18 cellular contexts compared by ENCODE assay signal in genomic region chr3:184593201-184593922, GRCh38. TPM values are rescaled to one million over a fixed set of nuclear protein-coding genes. Genes with fewer than 3 reads are reported as not detected.
DNase-seq lines count a peak whose midpoint lies in the region; ATAC-seq and TF ChIP-seq lines count a peak whose summit lies in the region.
"Had no signal": no experiment of that assay in that cellular context is flagged by ENCODE, and none has a peak within 500 bp of the region (broad histone marks: within the 10 kb centered on the region; RNA-seq: fewer than 3 reads in every experiment).

No MANE protein-coding gene starts in this region.

- intact Hi-C loops in breast epithelium (cut with DNase I; ENCODE audit: low total_unique reads), result no loop called here
- intact Hi-C loops in MCF 10A (cut with micrococcal nuclease), result no loop called here
- intact Hi-C loops in uterus (cut with DNase I; ENCODE audit: low total_unique reads), result no loop called here

- H3K14ac ChIP-seq in neuronal stem cell (ENCODE audit: low read length), result peak overlapping the region; percentile 32

- H3K9me3 Mint-ChIP-seq in MCF 10A (ENCODE audit: unreplicated experiment) (no peaks in the 10 kb centered on the region), glutamatergic neuron (ENCODE audit: unreplicated experiment) (peaks cover 1% of the 10 kb centered on the region)
- H3K9me3 Mint-ChIP-seq: CD4-positive, alpha-beta memory T cell; dendritic cell treated with granulocyte-macrophage colony-stimulating factor and Interleukin-4, amounts not matched to agents 40 ng/mL and 50 ng/mL, for 4 days had no signal

- ATAC-seq in HG02588 (IDR thresholded peaks at IDR 0.05; ENCODE audit: unreplicated experiment), result no peak

- H3K27ac ChIP-seq in breast epithelium (peak overlapping the region; percentile 88 to 92), neuronal stem cell (replicated peaks; ENCODE audit: low read length) (no peak overlapping the region), uterus (peak overlapping the region; percentile 80 to 81)
- H3K27ac ChIP-seq: 22Rv1, parathyroid adenoma had no signal

- no peak overlapping the region for H3K4me3 ChIP-seq in breast epithelium
- H3K4me3 ChIP-seq in neuronal stem cell (ENCODE audit: low read length in 2 of 2), result peak overlapping the region in 1 of 2 donors; percentile 17
- H3K4me3 ChIP-seq in uterus, result no peak overlapping the region
- H3K4me3 ChIP-seq: adrenal gland, esophagus squamous epithelium had no signal

- H3K4me2 ChIP-seq in neuronal stem cell (ENCODE audit: insufficient read depth, low read length, poor library complexity, severe bottlenecking), result no peak overlapping the region

- TF ChIP-seq CTCF in breast epithelium (IDR thresholded peaks at IDR 0.05) (no peak), MCF 10A (IDR thresholded peaks at IDR 0.05; ENCODE audit: unreplicated experiment) (no peak), glutamatergic neuron (IDR thresholded peaks at IDR 0.05; ENCODE audit: partially characterized antibody, unreplicated experiment) (no peak), uterus (IDR thresholded peaks at IDR 0.05) (no peak)

- peak overlapping the region; percentile 24 for H2BK12ac ChIP-seq in neuronal stem cell (ENCODE audit: low read length)

- H4K91ac ChIP-seq in neuronal stem cell (ENCODE audit: low read depth, low read length, poor library complexity), result no peak overlapping the region

- H3K9me3 ChIP-seq in breast epithelium (no peaks in the 10 kb centered on the region), neuronal stem cell (replicated peaks in 1 of 2; ENCODE audit: control insufficient read depth in 2 of 2, insufficient read depth in 1 of 2, low read depth in 1 of 2, low read length in 2 of 2) (no peaks in the 10 kb centered on the region), uterus (no peaks in the 10 kb centered on the region)
- H3K9me3 ChIP-seq: adrenal gland, esophagus squamous epithelium had no signal

- TF ChIP-seq POLR2A in breast epithelium (IDR thresholded peaks at IDR 0.05), result no peak
- TF ChIP-seq POLR2A in uterus (IDR thresholded peaks at IDR 0.05), result no peak

- no peak overlapping the region for H4K8ac ChIP-seq in neuronal stem cell (ENCODE audit: low read depth, low read length)

- H3K4me1 ChIP-seq in breast epithelium (peaks cover 3 to 38% of the 10 kb centered on the region in 2 donors), neuronal stem cell (ENCODE audit: control insufficient read depth in 2 of 2, insufficient read depth in 1 of 2, low read depth in 1 of 2, low read length in 2 of 2) (peaks cover 30 to 37% of the 10 kb centered on the region in 2 donors), uterus (peaks cover 0 to 10% of the 10 kb centered on the region in 2 donors)
- H3K4me1 ChIP-seq: parathyroid adenoma had no signal

- H3K4me1 Mint-ChIP-seq in MCF 10A (ENCODE audit: insufficient read depth, unreplicated experiment) (no peaks in the 10 kb centered on the region), glutamatergic neuron (ENCODE audit: low read depth, unreplicated experiment) (peaks cover 17% of the 10 kb centered on the region)
- H3K4me1 Mint-ChIP-seq: CD4-positive, alpha-beta memory T cell had no signal

- H3K79me1 ChIP-seq in neuronal stem cell (ENCODE audit: low read depth, low read length), result no peaks in the 10 kb centered on the region

- H3K36me3 ChIP-seq in breast epithelium (no peaks in the 10 kb centered on the region), neuronal stem cell (replicated peaks in 1 of 2; ENCODE audit: control insufficient read depth in 2 of 2, insufficient read depth in 2 of 2, low read length in 2 of 2) (no peaks in the 10 kb centered on the region), uterus (no peaks in the 10 kb centered on the region)
- H3K36me3 ChIP-seq: adrenal gland, esophagus squamous epithelium had no signal

- no CpG with 5 or more reads among the region's 7 CpGs for WGBS in neuronal stem cell (ENCODE audit: extremely low coverage in 2 of 2, insufficient read length in 2 of 2, insufficient replicate concordance in 1 of 2), 2 donors

- BruUV-seq in MCF 10A (replicated peaks; lab: Mats Ljungman, UMichigan), result no TSS peak

- peak overlapping the region; percentile 80 for H2AFZ ChIP-seq in neuronal stem cell (ENCODE audit: low read length)
- H2AFZ ChIP-seq: parathyroid adenoma had no signal

- peak overlapping the region; percentile 51 for H3K9ac ChIP-seq in neuronal stem cell (ENCODE audit: low read depth, low read length, poor library complexity)
- H3K9ac ChIP-seq: parathyroid adenoma had no signal

- POLR2A ChIA-PET in MCF 10A (lab: Yijun Ruan, JAX), result interaction anchor here (1.1 to 1.5 kb wide), 2 partner anchors 10 to 52 kb away, joined by 3 to 4 read pairs; no protein-coding TSS in a partner anchor

- peak overlapping the region; percentile 9 for H2AK5ac ChIP-seq in neuronal stem cell (ENCODE audit: low read depth, low read length)

- no peak overlapping the region for H2BK5ac ChIP-seq in neuronal stem cell (ENCODE audit: low read length)

- H2BK15ac ChIP-seq in neuronal stem cell (ENCODE audit: low read length), result peak overlapping the region; percentile 50

- CTCF ChIA-PET in MCF 10A (lab: Yijun Ruan, JAX), result interaction anchor here (0.7 kb wide), 1 partner anchor 41 kb away, joined by 3 read pairs; no protein-coding TSS in a partner anchor

- H3K18ac ChIP-seq in neuronal stem cell (ENCODE audit: low read length), result peak overlapping the region; percentile 55

- H3K27ac Mint-ChIP-seq in MCF 10A (ENCODE audit: low read depth, unreplicated experiment) (no peak overlapping the region), glutamatergic neuron (ENCODE audit: unreplicated experiment) (peak overlapping the region; percentile 48)

- no peaks in the 10 kb centered on the region for H3K27me3 Mint-ChIP-seq in MCF 10A (ENCODE audit: insufficient read depth, unreplicated experiment)
- peaks cover 10% of the 10 kb centered on the region for H3K27me3 Mint-ChIP-seq in glutamatergic neuron (ENCODE audit: unreplicated experiment)

- DNase-seq in breast epithelium (ENCODE audit: low spot score in 2 of 2) (no peak), MCF 10A (ENCODE audit: unreplicated experiment) (no peak), glutamatergic neuron (no peak), neuronal stem cell (ENCODE audit: low spot score) (no peak), uterus (peak; percentile 78 to 81), NCI-H345 treated with DMSO at 0.1 percent for 48 hours (lab: John Stamatoyannopoulos, UW; ENCODE audit: unreplicated experiment) (no peak)
- DNase-seq in activated CD8-positive, alpha-beta memory T cell treated with anti-CD3 and anti-CD28 coated beads for 24 hours, result no peak
- DNase-seq: activated CD4-positive, alpha-beta T cell treated with anti-CD3 and anti-CD28 coated beads, Interleukin-2, amount 50 U/mL, for 4 hours; CD4-positive, alpha-beta memory T cell; esophagus squamous epithelium; NCI-H146; stimulated activated CD4-positive, alpha-beta T cell treated with anti-CD3 and anti-CD28 coated beads, Interleukin-2, amount 100 ng/mL, for 24 hours; T1000 had no signal

- no peak overlapping the region for H3K4me3 Mint-ChIP-seq in MCF 10A (ENCODE audit: unreplicated experiment)
- peak overlapping the region; percentile 46 for H3K4me3 Mint-ChIP-seq in glutamatergic neuron (ENCODE audit: unreplicated experiment)
- H3K4me3 Mint-ChIP-seq: CD4-positive, alpha-beta memory T cell; dendritic cell treated with granulocyte-macrophage colony-stimulating factor and Interleukin-4, amounts not matched to agents 40 ng/mL and 50 ng/mL, for 4 days had no signal

- no peak overlapping the region for H3K4ac ChIP-seq in neuronal stem cell (ENCODE audit: low read length)

- no peak overlapping the region for H2BK120ac ChIP-seq in neuronal stem cell (ENCODE audit: low read depth, low read length)

- H3K27me3 ChIP-seq in breast epithelium (no peaks in the 10 kb centered on the region), neuronal stem cell (ENCODE audit: control insufficient read depth in 3 of 3, insufficient read depth in 3 of 3, low read depth in 1 of 3, low read length in 3 of 3) (peaks cover 0 to 4% (median 3%) of the 10 kb centered on the region in 3 experiments), uterus (no peaks in the 10 kb centered on the region)
- H3K27me3 ChIP-seq: adrenal gland, esophagus squamous epithelium had no signal

- H3K23ac ChIP-seq in neuronal stem cell (ENCODE audit: low read depth, low read length, poor library complexity), result no peak overlapping the region

- H3K36me3 Mint-ChIP-seq in MCF 10A (ENCODE audit: insufficient read depth, unreplicated experiment) (no peaks in the 10 kb centered on the region), glutamatergic neuron (ENCODE audit: unreplicated experiment) (no peaks in the 10 kb centered on the region)
- H3K36me3 Mint-ChIP-seq: CD4-positive, alpha-beta memory T cell had no signal

RNA-seq across cellular contexts. Expression of gene EPHB3, which starts 31.8 kb away (rescaled TPM):
- total RNA-seq in breast epithelium (10 to 100 TPM in 1 of 3 donors, 1 to 10 TPM in 1, under 1 TPM in 1; 0.32 to 25.3 (median 7.9) TPM), MCF 10A (2022) (4.0 and 5.4 TPM in 2 replicates), glutamatergic neuron (ENCODE audit: unreplicated experiment) (5.0 TPM), uterus (10 to 100 TPM in 2 of 4 donors, 1 to 10 TPM in 2; 2.0 to 70.2 (median 19.7) TPM)
- 3.8 TPM for polyA plus RNA-seq in neuronal stem cell (2013, experiment 1 of 2)
- polyA plus RNA-seq in neuronal stem cell (2013, experiment 2 of 2), result 4.3 TPM

Comparison
In these comparisons a context has a peak if more than half of its experiments do, and no peak if none do; other contexts are left out.
1. DNase-seq: peak in uterus (2 of 2); none in breast epithelium (0 of 2), MCF 10A (single experiment), glutamatergic neuron (single experiment), neuronal stem cell (single experiment), activated CD8-positive, alpha-beta memory T cell treated with anti-CD3 and anti-CD28 coated beads for 24 hours (single experiment) and NCI-H345 treated with DMSO at 0.1 percent for 48 hours (single experiment).